Comparison of ENCODE assay signal across 17 cellular contexts in the genomic region with DNA sequence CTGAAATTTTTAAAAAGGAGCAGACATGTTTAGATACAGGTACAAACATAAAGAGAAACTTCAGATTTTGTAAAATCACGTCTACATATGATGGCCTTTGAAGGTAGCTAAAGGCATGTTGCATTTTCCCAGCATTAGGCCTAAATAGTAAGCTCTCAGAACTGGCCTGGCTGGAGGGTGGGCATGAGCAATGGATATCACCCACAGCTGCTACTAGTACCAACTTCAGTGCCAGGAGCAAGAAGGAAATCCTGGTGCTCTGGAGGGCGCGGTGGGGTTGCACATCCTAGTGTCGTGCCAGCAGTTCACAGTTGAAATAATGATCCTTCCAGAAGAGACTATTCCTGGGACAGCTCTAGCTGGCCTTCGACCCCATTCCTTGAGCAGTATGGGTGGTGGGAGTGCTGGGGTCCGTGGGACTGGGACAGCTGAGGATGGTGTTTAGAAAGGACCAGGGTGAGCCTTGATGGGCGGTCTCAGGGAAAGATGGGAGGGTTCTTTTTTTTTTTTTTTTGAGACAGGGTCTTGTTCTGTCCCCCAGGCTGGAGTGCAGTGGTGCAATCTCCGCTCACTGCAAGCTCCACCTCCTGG. TPM values are rescaled to one million over a fixed set of nuclear protein-coding genes. Genes with fewer than 3 reads are reported as not detected.
"Had no signal": no experiment of that assay in that cellular context is flagged by ENCODE, and none has a peak within 500 bp of the region (broad histone marks: within the 10 kb centered on the region; RNA-seq: fewer than 3 reads in every experiment).

No MANE protein-coding gene starts in this region.

- H3K9me3 Mint-ChIP-seq: activated CD4-positive, alpha-beta memory T cell treated with anti-CD3 and anti-CD28 coated beads for 36 hours; activated naive CD8-positive, alpha-beta T cell treated with anti-CD3 and anti-CD28 coated beads, Interleukin-2, amount 50 U/mL, for 24 hours; activated T-cell treated with anti-CD3 and anti-CD28 coated beads, Interleukin-2, amount 50 U/mL, for 72 hours; neural crest cell had no signal

- H3K4me1 ChIP-seq: pancreas, SJCRH30, testis had no signal

- H3K27ac ChIP-seq: pancreas, SJCRH30, testis had no signal

- ATAC-seq: activated naive CD8-positive, alpha-beta T cell treated with anti-CD3 and anti-CD28 coated beads, Interleukin-2, amount 50 U/mL, for 24 hours; activated T-cell treated with anti-CD3 and anti-CD28 coated beads, Interleukin-2, amount 50 U/mL, for 72 hours; pancreas; sciatic nerve; stimulated activated naive CD8-positive, alpha-beta T cell treated with anti-CD3 and anti-CD28 coated beads, Interleukin-15, Interleukin-2, amounts not matched to agents 100 U/mL and 50 U/mL, for 24 hours had no signal

- H3K27ac Mint-ChIP-seq: activated CD4-positive, alpha-beta memory T cell treated with anti-CD3 and anti-CD28 coated beads for 36 hours; activated naive CD8-positive, alpha-beta T cell treated with anti-CD3 and anti-CD28 coated beads, Interleukin-2, amount 50 U/mL, for 24 hours; activated T-cell treated with anti-CD3 and anti-CD28 coated beads, Interleukin-2, amount 50 U/mL, for 72 hours had no signal

- H3K9me3 ChIP-seq: ascending aorta, pancreas, SJCRH30, testis had no signal

- DNase-seq: activated CD4-positive, alpha-beta memory T cell treated with anti-CD3 and anti-CD28 coated beads for 36 hours; activated CD4-positive, CD25-positive, alpha-beta regulatory T cell treated with anti-CD3 and anti-CD28 coated beads, Interleukin-2, amount 50 U/mL, for 72 hours; activated naive CD8-positive, alpha-beta T cell treated with anti-CD3 and anti-CD28 coated beads, Interleukin-2, amount 50 U/mL, for 24 hours; activated T-cell treated with anti-CD3 and anti-CD28 coated beads, Interleukin-2, amount 50 U/mL, for 72 hours; hypothalamus; mammary epithelial cell; pancreas; SJCRH30; stimulated activated CD4-positive, alpha-beta T cell treated with anti-CD3 and anti-CD28 coated beads, Interleukin-4, amount 100 ng/mL, for 1 hour; stimulated activated CD8-positive, alpha-beta memory T cell treated with anti-CD3 and anti-CD28 coated beads, Interleukin-4, amount 100 ng/mL, for 48 hours; stimulated activated naive CD8-positive, alpha-beta T cell treated with anti-CD3 and anti-CD28 coated beads, Interleukin-15, Interleukin-2, amounts not matched to agents 100 U/mL and 50 U/mL, for 24 hours; SW 1271; T-helper 9 cell; testis had no signal

- H3K4me3 Mint-ChIP-seq: activated CD4-positive, alpha-beta memory T cell treated with anti-CD3 and anti-CD28 coated beads for 36 hours; activated naive CD8-positive, alpha-beta T cell treated with anti-CD3 and anti-CD28 coated beads, Interleukin-2, amount 50 U/mL, for 24 hours; activated T-cell treated with anti-CD3 and anti-CD28 coated beads, Interleukin-2, amount 50 U/mL, for 72 hours; neural crest cell had no signal

- H3K36me3 ChIP-seq: ascending aorta, pancreas had no signal

- H3K27me3 ChIP-seq: ascending aorta, SJCRH30, testis had no signal

- H3K4me3 ChIP-seq: ascending aorta, pancreas, SJCRH30, testis had no signal

- H3K4me1 Mint-ChIP-seq: activated naive CD8-positive, alpha-beta T cell treated with anti-CD3 and anti-CD28 coated beads, Interleukin-2, amount 50 U/mL, for 24 hours had no signal

- H3K36me3 Mint-ChIP-seq: activated CD4-positive, alpha-beta memory T cell treated with anti-CD3 and anti-CD28 coated beads for 36 hours had no signal

RNA-seq across cellular contexts. Expression of gene DES, which starts 4.9 kb away (rescaled TPM):
- total RNA-seq: activated CD4-positive, alpha-beta memory T cell treated with anti-CD3 and anti-CD28 coated beads for 36 hours had no signal
